9 cellular contexts compared by ENCODE assay signal in genomic region chr19:41998246-41999020, GRCh38. TPM values are rescaled to one million over a fixed set of nuclear protein-coding genes. Genes with fewer than 3 reads are reported as not detected.
DNase-seq lines count a peak whose midpoint lies in the region; ATAC-seq, FAIRE-seq and TF ChIP-seq lines count a peak whose summit lies in the region.
"Had no signal": no experiment of that assay in that cellular context is flagged by ENCODE, and none has a peak within 500 bp of the region (broad histone marks: within the 10 kb centered on the region; RNA-seq: fewer than 3 reads in every experiment).

No MANE protein-coding gene starts in this region.

- peaks cover 27% of the 10 kb centered on the region for H3K4me1 ChIP-seq in OCI-LY7 (ENCODE audit: insufficient read depth, low read length, poor library complexity, severe bottlenecking)
- peaks cover 3% of the 10 kb centered on the region for H3K4me1 ChIP-seq in GM12878 (ENCODE audit: control insufficient read depth, insufficient read depth, low read length)
- H3K4me1 ChIP-seq in tibial nerve, result peaks cover 0 to 29% (median 8%) of the 10 kb centered on the region in 4 donors

- SMC1A ChIA-PET in GM12878 (lab: Charles Lee; ENCODE audit: uncharacterized antibody, unreplicated experiment), result no interaction called here

- H4K20me1 ChIP-seq in OCI-LY7 (ENCODE audit: insufficient read depth, low read length) (no peaks in the 10 kb centered on the region), GM12878 (ENCODE audit: control insufficient read depth, insufficient read depth) (no peaks in the 10 kb centered on the region)

- POLR2A ChIA-PET in OCI-LY7 (lab: Charles Lee), result no interaction called here
- POLR2A ChIA-PET in GM12878 (lab: Charles Lee), result no interaction called here

- H3K4me3 ChIP-seq in AG09309 (ENCODE audit: control insufficient read depth, low read depth, low read length), result no peak overlapping the region
- H3K4me3 ChIP-seq in OCI-LY7 (ENCODE audit: low read depth, low read length, poor library complexity, severe bottlenecking), result peak overlapping the region; percentile 59
- no peak overlapping the region for H3K4me3 ChIP-seq in GM12878
- H3K4me3 ChIP-seq in tibial nerve, result no peak overlapping the region

- TF ChIP-seq EP300 in GM12878 (IDR thresholded peaks at IDR 0.05; ENCODE audit: borderline replicate concordance in 1 of 2, control insufficient read depth in 1 of 2, low read depth in 2 of 2, low read length in 2 of 2) (no peak), tibial nerve (IDR thresholded peaks at IDR 0.05) (no peak)

- TF ChIP-seq CTCF in AG09309 (IDR thresholded peaks at IDR 0.05; ENCODE audit: control insufficient read depth, insufficient read depth, low read depth, low read length, missing control alignments) (peak; percentile 85), GM13976 (IDR thresholded peaks at IDR 0.05; ENCODE audit: borderline replicate concordance, control extremely low read depth, extremely low read depth, insufficient read depth, missing control alignments) (peak; percentile 54), OCI-LY7 (conservative IDR thresholded peaks at IDR 0.05; ENCODE audit: low read length) (peak; percentile 82), GM12878 (IDR thresholded peaks at IDR 0.05 in 2 of 3, conservative IDR thresholded peaks at IDR 0.05 in 1 of 3; ENCODE audit: control insufficient read depth in 2 of 3, extremely low read depth in 1 of 3, insufficient read depth in 1 of 3, low read depth in 3 of 3, low read length in 3 of 3) (peak; percentile 42 to 67 (median 46)), tibial nerve (IDR thresholded peaks at IDR 0.05) (peak in 4 of 5 experiments; percentile 18 to 34 (median 28))

- intact Hi-C loops in OCI-LY7 (cut with micrococcal nuclease; ENCODE audit: unreplicated experiment) (loop anchor here (2.0 kb wide), 1 partner anchor 36 kb away; no protein-coding TSS in a partner anchor), GM12878 (cut with micrococcal nuclease; ENCODE audit: unreplicated experiment) (no loop called here)

- H3K4me2 ChIP-seq in OCI-LY7 (ENCODE audit: low read length) (peak overlapping the region; percentile 70), GM12878 (ENCODE audit: control insufficient read depth, insufficient read depth) (no peak overlapping the region)

- in situ Hi-C loops in GM13976 (cut with MboI; ENCODE audit: low sequenced_read_pairs, unreplicated experiment), result no loop called here
- in situ Hi-C loops in GM12878 (cut with MboI), result no loop called here

- H3K27me3 ChIP-seq in GM12878 (replicated peaks in 1 of 2; ENCODE audit: control insufficient read depth in 2 of 2, insufficient read depth in 2 of 2, low read length in 1 of 2) (peaks cover 3 to 20% of the 10 kb centered on the region in 2 experiments; a peak in 2 of 4 replicates), tibial nerve (peaks cover 3 to 85% of the 10 kb centered on the region in 2 donors)

- peak; percentile 37; the same call in 1 of the 2 replicates for TF ChIP-seq RAD21 in GM12878 (IDR thresholded peaks at IDR 0.05; ENCODE audit: insufficient read depth, low read depth, low read length)

- no peak for FAIRE-seq in GM12878 (lab: Jason Lieb, UNC)
- FAIRE-seq: frontal cortex had no signal

- H3K36me3 ChIP-seq in OCI-LY7 (ENCODE audit: insufficient read depth, low read length), result no peaks in the 10 kb centered on the region
- no peaks in the 10 kb centered on the region for H3K36me3 ChIP-seq in GM12878 (ENCODE audit: control insufficient read depth in 2 of 2, insufficient read depth in 2 of 2, low read length in 1 of 2)
- H3K36me3 ChIP-seq in tibial nerve, result peaks cover 0 to 23% (median 2%) of the 10 kb centered on the region in 3 donors

- CTCF ChIA-PET in OCI-LY7 (lab: Charles Lee; ENCODE audit: unreplicated experiment) (no interaction called here), GM12878 (lab: Yijun Ruan, JAX) (no interaction called here)

- H3K27ac ChIP-seq in OCI-LY7 (ENCODE audit: low read depth, low read length, poor library complexity, severe bottlenecking), result no peak overlapping the region
- no peak overlapping the region for H3K27ac ChIP-seq in GM12878 (ENCODE audit: control insufficient read depth, insufficient read depth)
- H3K27ac ChIP-seq in tibial nerve, result no peak overlapping the region

- TF ChIP-seq POLR2A in GM12878 (IDR thresholded peaks at IDR 0.05; ENCODE audit: low read depth, low read length), result no peak
- no peak for TF ChIP-seq POLR2A in tibial nerve (IDR thresholded peaks at IDR 0.05)

- H3K9ac ChIP-seq in GM12878 (ENCODE audit: control insufficient read depth, insufficient read depth, low read length), result no peak overlapping the region

- H3K9me3 ChIP-seq in OCI-LY7 (ENCODE audit: low read length), result no peaks in the 10 kb centered on the region
- no peaks in the 10 kb centered on the region for H3K9me3 ChIP-seq in GM12878 (replicated peaks; ENCODE audit: control insufficient read depth, insufficient read depth, low read length)
- no peaks in the 10 kb centered on the region for H3K9me3 ChIP-seq in tibial nerve

- ATAC-seq in GM12878, result peak; percentile 49

- no peak for DNase-seq in AG09309 (ENCODE audit: low read depth)
- peak; percentile 84 for DNase-seq in GM13976 (ENCODE audit: low spot score)
- DNase-seq in OCI-LY7 (ENCODE audit: low spot score), result peak; percentile 74
- no peak for DNase-seq in GM12878 (ENCODE audit: low read depth, low spot score)
- DNase-seq in kidney tubule cell (ENCODE audit: low spot score), result peak; percentile 38
- DNase-seq in tibial nerve (ENCODE audit: low spot score in 2 of 2), result no peak
- DNase-seq in midbrain (lab: John Stamatoyannopoulos, UW), result no peak
- no peak for DNase-seq in SKM-1 (lab: John Stamatoyannopoulos, UW; ENCODE audit: unreplicated experiment)

- BruUV-seq in OCI-LY7 (replicated peaks; lab: Mats Ljungman, UMichigan) (no TSS peak), GM12878 (replicated peaks; lab: Mats Ljungman, UMichigan) (no TSS peak)

- H3K9me2 ChIP-seq in OCI-LY7 (ENCODE audit: insufficient read depth, low read length), result no peaks in the 10 kb centered on the region

- RAD21 ChIA-PET in GM12878 (lab: Charles Lee; ENCODE audit: unreplicated experiment), result no interaction called here

- no peaks in the 10 kb centered on the region for H3K79me2 ChIP-seq in OCI-LY7 (ENCODE audit: insufficient read depth, low read depth, low read length)
- no peaks in the 10 kb centered on the region for H3K79me2 ChIP-seq in GM12878 (ENCODE audit: control insufficient read depth, insufficient read depth, low read length)

- WGBS in GM12878 (ENCODE audit: insufficient coverage, insufficient replicate concordance, low lambda C conversion rate, missing lambda C conversion rate), result 31% methylated on average over 33 of the region's 64 CpGs
- WGBS in tibial nerve, 2 donors, result 5 to 16% methylated on average over 7 to 28 of the region's 64 CpGs

- H2AFZ ChIP-seq in OCI-LY7 (ENCODE audit: low read length), result peak overlapping the region; percentile 12; the same call in 1 of the 2 replicates
- no peak overlapping the region for H2AFZ ChIP-seq in GM12878 (ENCODE audit: control insufficient read depth, low read depth, low read length)

RNA-seq across cellular contexts. Expression of gene ATP1A3, which starts 4.4 kb away (rescaled TPM):
- total RNA-seq in OCI-LY7 (2014; rRNA removed; shearing (Covaris generic)), result 3.1 and 9.3 TPM in 2 replicates
- total RNA-seq in OCI-LY7 (2022) (33.0 and 33.3 TPM in 2 replicates), GM12878 (2014; rRNA removed) (0.17 and 0.22 TPM in 2 replicates), GM12878 (2014; rRNA removed; fragmentation: Illumina TruSeq; extraction: Trizol) (0.09 and 0.22 TPM in 2 replicates), GM12878 (2021) (0.64 and 0.72 TPM in 2 replicates), tibial nerve (not detected)
- 1.6 and 3.6 TPM in 2 replicates for total RNA-seq in GM12878 (2013; cell fraction: nucleolus; rRNA removed)
- polyA plus RNA-seq in GM12878 (2011; ENCODE audit: low read depth), result 0.76 TPM
- polyA plus RNA-seq in GM12878 (2011; rRNA removed) (0.20 TPM in 1 of 2 replicates, not detected in the other), GM12878 (2014; fragmentation: Illumina TruSeq; extraction: Trizol) (0.06 and 0.37 TPM in 2 replicates), GM12878 (2014; fragmentation: Nextera tagmentation; extraction: Ambion mirVana) (not detected), GM12878 (2014; rRNA removed) (0.28 and 0.84 TPM in 2 replicates), GM12878 (2016; fragmentation: Nextera tagmentation; extraction: Ambion mirVana) (under 1 TPM; 0.39 to 0.86 TPM)
- polyA plus RNA-seq in GM12878 (2011; cell fraction: cytosol; rRNA removed), result 0.22 and 0.24 TPM in 2 replicates
- polyA plus RNA-seq in GM12878 (2011; cell fraction: nucleus; rRNA removed), result 0.73 and 0.85 TPM in 2 replicates
- 2.4 TPM in 2 replicates for polyA plus RNA-seq in GM12878 (2012)
- 0.29 and 0.41 TPM in 2 replicates for polyA minus RNA-seq in GM12878 (2011; rRNA and poly(A)+ RNA removed)
- polyA minus RNA-seq in GM12878 (2011; cell fraction: cytosol; rRNA and poly(A)+ RNA removed), result 0.62 and 0.67 TPM in 2 replicates
- polyA minus RNA-seq in GM12878 (2011; cell fraction: nucleus; rRNA and poly(A)+ RNA removed), result 0.24 and 0.38 TPM in 2 replicates

RNA-seq across cellular contexts. Expression of gene RABAC1, which starts 39.3 kb away (rescaled TPM):
- 161 and 171 TPM in 2 replicates for total RNA-seq in OCI-LY7 (2014; rRNA removed; shearing (Covaris generic))
- total RNA-seq in OCI-LY7 (2022), result 167 and 191 TPM in 2 replicates
- total RNA-seq in GM12878 (2013; cell fraction: nucleolus; rRNA removed), result 9.6 and 11.0 TPM in 2 replicates
- 90.6 and 104 TPM in 2 replicates for total RNA-seq in GM12878 (2014; rRNA removed)
- 14.1 and 15.6 TPM in 2 replicates for total RNA-seq in GM12878 (2014; rRNA removed; fragmentation: Illumina TruSeq; extraction: Trizol)
- total RNA-seq in GM12878 (2021), result 71.2 and 80.6 TPM in 2 replicates
- 57.5 TPM for polyA plus RNA-seq in GM12878 (2011; ENCODE audit: low read depth)
- polyA plus RNA-seq in GM12878 (2011; rRNA removed), result 8.3 and 15.9 TPM in 2 replicates
- 41.8 and 54.8 TPM in 2 replicates for polyA plus RNA-seq in GM12878 (2011; cell fraction: cytosol; rRNA removed)
- 25.1 and 27.7 TPM in 2 replicates for polyA plus RNA-seq in GM12878 (2011; cell fraction: nucleus; rRNA removed)
- polyA plus RNA-seq in GM12878 (2012), result 69.9 and 85.8 TPM in 2 replicates
- polyA plus RNA-seq in GM12878 (2014; fragmentation: Illumina TruSeq; extraction: Trizol), result 5.2 and 11.1 TPM in 2 replicates
- 10 to 100 TPM; 10.9 to 27.3 TPM for polyA plus RNA-seq in GM12878 (2014; fragmentation: Nextera tagmentation; extraction: Ambion mirVana)
- polyA plus RNA-seq in GM12878 (2014; rRNA removed), result 115 and 118 TPM in 2 replicates
- polyA plus RNA-seq in GM12878 (2016; fragmentation: Nextera tagmentation; extraction: Ambion mirVana), result 10 to 100 TPM; 86.9 to 90.4 TPM
- 11.8 and 16.9 TPM in 2 replicates for polyA minus RNA-seq in GM12878 (2011; rRNA and poly(A)+ RNA removed)
- 4.4 and 4.8 TPM in 2 replicates for polyA minus RNA-seq in GM12878 (2011; cell fraction: cytosol; rRNA and poly(A)+ RNA removed)
- 7.6 and 12.1 TPM in 2 replicates for polyA minus RNA-seq in GM12878 (2011; cell fraction: nucleus; rRNA and poly(A)+ RNA removed)
- total RNA-seq in tibial nerve, result 100 to 1,000 TPM; 168 to 206 (median 199) TPM

Comparison
In these comparisons a context has a peak if more than half of its experiments do, and no peak if none do; other contexts are left out.
1. DNase-seq: peak in GM13976 (single experiment), OCI-LY7 (single experiment) and kidney tubule cell (single experiment); none in AG09309 (single experiment), GM12878 (single experiment), tibial nerve (0 of 2), midbrain (single experiment) and SKM-1 (single experiment).
2. CTCF ChIP-seq: peak in every context shown above with its lines; median percentile 85 in AG09309; 82 in OCI-LY7; 54 in GM13976; 46 in GM12878; 28 in tibial nerve.